ENCODE assay signal across 1 cellular context in the genomic region with DNA sequence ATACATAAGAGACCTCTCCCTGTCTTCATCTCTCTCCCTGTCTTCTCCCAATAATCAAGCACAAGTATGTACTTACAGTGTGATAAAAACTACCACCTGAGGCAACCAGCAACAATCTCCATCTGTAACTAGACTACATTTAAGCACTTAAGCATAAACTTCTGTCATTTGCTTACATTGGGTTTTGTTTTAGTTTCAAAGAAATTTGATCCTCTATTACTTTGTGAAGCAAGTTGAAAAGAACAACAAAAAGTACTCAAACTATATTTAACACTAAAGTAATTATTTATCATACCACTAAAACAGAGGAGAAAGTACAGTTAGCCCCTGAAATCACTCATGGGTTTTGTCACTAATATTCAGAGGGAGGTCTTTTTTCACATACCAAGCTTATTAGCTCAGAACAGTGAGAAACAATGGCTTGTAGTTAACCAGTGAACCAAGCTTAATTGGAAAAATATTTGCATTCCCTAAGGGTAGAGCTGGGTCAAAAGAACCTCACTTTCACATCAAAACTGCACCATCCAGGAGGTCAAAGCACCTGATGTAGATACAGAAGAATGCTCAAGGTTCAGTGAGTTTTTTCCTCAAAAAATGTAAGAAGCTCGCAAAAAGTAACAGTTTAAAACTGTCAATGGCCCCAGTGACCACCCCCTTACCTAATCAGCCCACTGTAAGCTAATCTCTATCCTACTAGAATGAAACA.
TF ChIP-seq lines count a peak whose summit lies in the region.

No MANE protein-coding gene starts in this region.

TF ChIP-seq in HepG2, 621 proteins besides CTCF, POLR2A, EP300 and RAD21 (continued from another document and continues in another):
- TF ChIP-seq, protein P1, sequence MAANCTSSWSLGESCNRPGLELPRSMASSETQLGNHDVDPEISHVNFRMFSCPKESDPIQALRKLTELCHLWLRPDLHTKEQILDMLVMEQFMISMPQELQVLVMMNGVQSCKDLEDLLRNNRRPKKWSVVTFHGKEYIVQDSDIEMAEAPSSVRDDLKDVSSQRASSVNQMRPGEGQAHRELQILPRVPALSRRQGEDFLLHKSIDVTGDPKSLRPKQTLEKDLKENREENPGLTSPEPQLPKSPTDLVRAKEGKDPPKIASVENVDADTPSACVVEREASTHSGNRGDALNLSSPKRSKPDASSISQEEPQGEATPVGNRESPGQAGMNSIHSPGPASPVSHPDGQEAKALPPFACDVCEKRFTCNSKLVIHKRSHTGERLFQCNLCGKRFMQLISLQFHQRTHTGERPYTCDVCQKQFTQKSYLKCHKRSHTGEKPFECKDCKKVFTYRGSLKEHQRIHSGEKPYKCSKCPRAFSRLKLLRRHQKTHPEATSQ (CRISPR knock-in tag; IDR thresholded peaks at IDR 0.05; ENCODE audit: borderline replicate concordance), result peak; percentile 44; the same call in 1 of the 2 replicates
- TF ChIP-seq, protein P2, sequence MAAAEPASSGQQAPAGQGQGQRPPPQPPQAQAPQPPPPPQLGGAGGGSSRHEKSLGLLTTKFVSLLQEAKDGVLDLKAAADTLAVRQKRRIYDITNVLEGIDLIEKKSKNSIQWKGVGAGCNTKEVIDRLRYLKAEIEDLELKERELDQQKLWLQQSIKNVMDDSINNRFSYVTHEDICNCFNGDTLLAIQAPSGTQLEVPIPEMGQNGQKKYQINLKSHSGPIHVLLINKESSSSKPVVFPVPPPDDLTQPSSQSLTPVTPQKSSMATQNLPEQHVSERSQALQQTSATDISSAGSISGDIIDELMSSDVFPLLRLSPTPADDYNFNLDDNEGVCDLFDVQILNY (CRISPR knock-in tag; conservative IDR thresholded peaks at IDR 0.05), result no peak
- TF ChIP-seq, protein P3, sequence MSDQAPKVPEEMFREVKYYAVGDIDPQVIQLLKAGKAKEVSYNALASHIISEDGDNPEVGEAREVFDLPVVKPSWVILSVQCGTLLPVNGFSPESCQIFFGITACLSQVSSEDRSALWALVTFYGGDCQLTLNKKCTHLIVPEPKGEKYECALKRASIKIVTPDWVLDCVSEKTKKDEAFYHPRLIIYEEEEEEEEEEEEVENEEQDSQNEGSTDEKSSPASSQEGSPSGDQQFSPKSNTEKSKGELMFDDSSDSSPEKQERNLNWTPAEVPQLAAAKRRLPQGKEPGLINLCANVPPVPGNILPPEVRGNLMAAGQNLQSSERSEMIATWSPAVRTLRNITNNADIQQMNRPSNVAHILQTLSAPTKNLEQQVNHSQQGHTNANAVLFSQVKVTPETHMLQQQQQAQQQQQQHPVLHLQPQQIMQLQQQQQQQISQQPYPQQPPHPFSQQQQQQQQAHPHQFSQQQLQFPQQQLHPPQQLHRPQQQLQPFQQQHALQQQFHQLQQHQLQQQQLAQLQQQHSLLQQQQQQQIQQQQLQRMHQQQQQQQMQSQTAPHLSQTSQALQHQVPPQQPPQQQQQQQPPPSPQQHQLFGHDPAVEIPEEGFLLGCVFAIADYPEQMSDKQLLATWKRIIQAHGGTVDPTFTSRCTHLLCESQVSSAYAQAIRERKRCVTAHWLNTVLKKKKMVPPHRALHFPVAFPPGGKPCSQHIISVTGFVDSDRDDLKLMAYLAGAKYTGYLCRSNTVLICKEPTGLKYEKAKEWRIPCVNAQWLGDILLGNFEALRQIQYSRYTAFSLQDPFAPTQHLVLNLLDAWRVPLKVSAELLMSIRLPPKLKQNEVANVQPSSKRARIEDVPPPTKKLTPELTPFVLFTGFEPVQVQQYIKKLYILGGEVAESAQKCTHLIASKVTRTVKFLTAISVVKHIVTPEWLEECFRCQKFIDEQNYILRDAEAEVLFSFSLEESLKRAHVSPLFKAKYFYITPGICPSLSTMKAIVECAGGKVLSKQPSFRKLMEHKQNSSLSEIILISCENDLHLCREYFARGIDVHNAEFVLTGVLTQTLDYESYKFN (CRISPR knock-in tag; conservative IDR thresholded peaks at IDR 0.05), result peak; percentile 84
- TF ChIP-seq TOPORS (CRISPR knock-in tag; IDR thresholded peaks at IDR 0.05) (0 out of 2 replicates have a peak, but pooled peaks have one; percentile 65), CEBPG (CRISPR knock-in tag; IDR thresholded peaks at IDR 0.05) (0 out of 2 replicates have a peak, but pooled peaks have one; percentile 26), JUN (CRISPR knock-in tag; IDR thresholded peaks at IDR 0.05) (peak; percentile 90), JUND (CRISPR knock-in tag; IDR thresholded peaks at IDR 0.05) (0 out of 2 replicates have a peak, but pooled peaks have one; percentile 45), PPARG (CRISPR knock-in tag; conservative IDR thresholded peaks at IDR 0.05) (peak; percentile 61), TCF7 (IDR thresholded peaks at IDR 0.05; ENCODE audit: low read depth) (peak; percentile 74), ZEB1 (IDR thresholded peaks at IDR 0.05; ENCODE audit: insufficient replicate concordance, low read depth) (peak; percentile 31), NR2F2 (IDR thresholded peaks at IDR 0.05; ENCODE audit: borderline replicate concordance, low read depth) (peak; percentile 58; the same call in 1 of the 2 replicates), CREM (IDR thresholded peaks at IDR 0.05) (peak; percentile 82), CREM (CRISPR knock-in tag; IDR thresholded peaks at IDR 0.05) (no peak), ZNF598 (CRISPR knock-in tag; IDR thresholded peaks at IDR 0.05; ENCODE audit: borderline replicate concordance) (no peak), NFIC (IDR thresholded peaks at IDR 0.05; ENCODE audit: low read length) (peak; percentile 83), CREB1 (IDR thresholded peaks at IDR 0.05) (no peak), CREB1 (CRISPR knock-in tag; IDR thresholded peaks at IDR 0.05) (peak; percentile 45; the same call in 1 of the 2 replicates), REPIN1 (CRISPR knock-in tag; IDR thresholded peaks at IDR 0.05; ENCODE audit: borderline replicate concordance, low read depth) (0 out of 2 replicates have a peak, but pooled peaks have one; percentile 29), BCL6 (CRISPR knock-in tag; IDR thresholded peaks at IDR 0.05) (peak; percentile 82), ZFP82 (CRISPR knock-in tag; IDR thresholded peaks at IDR 0.05; ENCODE audit: borderline replicate concordance) (0 out of 2 replicates have a peak, but pooled peaks have one; percentile 65), ZNF749 (CRISPR knock-in tag; IDR thresholded peaks at IDR 0.05; ENCODE audit: borderline replicate concordance) (no peak), SAP130 (CRISPR knock-in tag; IDR thresholded peaks at IDR 0.05; ENCODE audit: low read depth) (peak; percentile 65), MXD4 (CRISPR knock-in tag; IDR thresholded peaks at IDR 0.05) (0 out of 2 replicates have a peak, but pooled peaks have one; percentile 56), GATA4 (IDR thresholded peaks at IDR 0.05; ENCODE audit: borderline replicate concordance, low read depth) (peak; percentile 67; the same call in 1 of the 2 replicates), SOX6 (IDR thresholded peaks at IDR 0.05) (no peak), SOX6 (CRISPR knock-in tag; IDR thresholded peaks at IDR 0.05) (peak; percentile 94), PHB2 (IDR thresholded peaks at IDR 0.05; ENCODE audit: partially characterized antibody) (no peak), CHD4 (IDR thresholded peaks at IDR 0.05; ENCODE audit: borderline replicate concordance, low read length) (0 out of 2 replicates have a peak, but pooled peaks have one; percentile 34), SIX1 (CRISPR knock-in tag; IDR thresholded peaks at IDR 0.05; ENCODE audit: borderline replicate concordance) (peak; percentile 38; the same call in 1 of the 2 replicates), KDM5B (CRISPR knock-in tag; IDR thresholded peaks at IDR 0.05; ENCODE audit: borderline replicate concordance) (no peak), NR2F1 (CRISPR knock-in tag; IDR thresholded peaks at IDR 0.05) (0 out of 4 replicates have a peak, but pooled peaks of 1 of the 2 experiments have one; percentile 11), IRF2 (CRISPR knock-in tag; IDR thresholded peaks at IDR 0.05) (peak; percentile 38; the same call in 1 of the 2 replicates), ZNF816 (CRISPR knock-in tag; IDR thresholded peaks at IDR 0.05; ENCODE audit: borderline replicate concordance) (0 out of 2 replicates have a peak, but pooled peaks have one; percentile 66)
- TF ChIP-seq, protein P4, sequence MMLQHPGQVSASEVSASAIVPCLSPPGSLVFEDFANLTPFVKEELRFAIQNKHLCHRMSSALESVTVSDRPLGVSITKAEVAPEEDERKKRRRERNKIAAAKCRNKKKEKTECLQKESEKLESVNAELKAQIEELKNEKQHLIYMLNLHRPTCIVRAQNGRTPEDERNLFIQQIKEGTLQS (CRISPR knock-in tag; IDR thresholded peaks at IDR 0.05), result peak; percentile 29; the same call in 1 of the 2 replicates
- TF ChIP-seq, protein P5, sequence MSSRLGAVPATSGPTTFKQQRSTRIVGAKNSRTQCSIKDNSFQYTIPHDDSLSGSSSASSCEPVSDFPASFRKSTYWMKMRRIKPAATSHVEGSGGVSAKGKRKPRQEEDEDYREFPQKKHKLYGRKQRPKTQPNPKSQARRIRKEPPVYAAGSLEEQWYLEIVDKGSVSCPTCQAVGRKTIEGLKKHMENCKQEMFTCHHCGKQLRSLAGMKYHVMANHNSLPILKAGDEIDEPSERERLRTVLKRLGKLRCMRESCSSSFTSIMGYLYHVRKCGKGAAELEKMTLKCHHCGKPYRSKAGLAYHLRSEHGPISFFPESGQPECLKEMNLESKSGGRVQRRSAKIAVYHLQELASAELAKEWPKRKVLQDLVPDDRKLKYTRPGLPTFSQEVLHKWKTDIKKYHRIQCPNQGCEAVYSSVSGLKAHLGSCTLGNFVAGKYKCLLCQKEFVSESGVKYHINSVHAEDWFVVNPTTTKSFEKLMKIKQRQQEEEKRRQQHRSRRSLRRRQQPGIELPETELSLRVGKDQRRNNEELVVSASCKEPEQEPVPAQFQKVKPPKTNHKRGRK (CRISPR knock-in tag; IDR thresholded peaks at IDR 0.05), result no peak
- TF ChIP-seq, protein P6, sequence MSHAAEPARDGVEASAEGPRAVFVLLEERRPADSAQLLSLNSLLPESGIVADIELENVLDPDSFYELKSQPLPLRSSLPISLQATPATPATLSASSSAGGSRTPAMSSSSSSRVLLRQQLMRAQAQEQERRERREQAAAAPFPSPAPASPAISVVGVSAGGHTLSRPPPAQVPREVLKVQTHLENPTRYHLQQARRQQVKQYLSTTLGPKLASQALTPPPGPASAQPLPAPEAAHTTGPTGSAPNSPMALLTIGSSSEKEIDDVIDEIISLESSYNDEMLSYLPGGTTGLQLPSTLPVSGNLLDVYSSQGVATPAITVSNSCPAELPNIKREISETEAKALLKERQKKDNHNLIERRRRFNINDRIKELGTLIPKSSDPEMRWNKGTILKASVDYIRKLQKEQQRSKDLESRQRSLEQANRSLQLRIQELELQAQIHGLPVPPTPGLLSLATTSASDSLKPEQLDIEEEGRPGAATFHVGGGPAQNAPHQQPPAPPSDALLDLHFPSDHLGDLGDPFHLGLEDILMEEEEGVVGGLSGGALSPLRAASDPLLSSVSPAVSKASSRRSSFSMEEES (CRISPR knock-in tag; IDR thresholded peaks at IDR 0.05), result peak; percentile 50; the same call in 1 of the 2 replicates
- TF ChIP-seq, protein P7, sequence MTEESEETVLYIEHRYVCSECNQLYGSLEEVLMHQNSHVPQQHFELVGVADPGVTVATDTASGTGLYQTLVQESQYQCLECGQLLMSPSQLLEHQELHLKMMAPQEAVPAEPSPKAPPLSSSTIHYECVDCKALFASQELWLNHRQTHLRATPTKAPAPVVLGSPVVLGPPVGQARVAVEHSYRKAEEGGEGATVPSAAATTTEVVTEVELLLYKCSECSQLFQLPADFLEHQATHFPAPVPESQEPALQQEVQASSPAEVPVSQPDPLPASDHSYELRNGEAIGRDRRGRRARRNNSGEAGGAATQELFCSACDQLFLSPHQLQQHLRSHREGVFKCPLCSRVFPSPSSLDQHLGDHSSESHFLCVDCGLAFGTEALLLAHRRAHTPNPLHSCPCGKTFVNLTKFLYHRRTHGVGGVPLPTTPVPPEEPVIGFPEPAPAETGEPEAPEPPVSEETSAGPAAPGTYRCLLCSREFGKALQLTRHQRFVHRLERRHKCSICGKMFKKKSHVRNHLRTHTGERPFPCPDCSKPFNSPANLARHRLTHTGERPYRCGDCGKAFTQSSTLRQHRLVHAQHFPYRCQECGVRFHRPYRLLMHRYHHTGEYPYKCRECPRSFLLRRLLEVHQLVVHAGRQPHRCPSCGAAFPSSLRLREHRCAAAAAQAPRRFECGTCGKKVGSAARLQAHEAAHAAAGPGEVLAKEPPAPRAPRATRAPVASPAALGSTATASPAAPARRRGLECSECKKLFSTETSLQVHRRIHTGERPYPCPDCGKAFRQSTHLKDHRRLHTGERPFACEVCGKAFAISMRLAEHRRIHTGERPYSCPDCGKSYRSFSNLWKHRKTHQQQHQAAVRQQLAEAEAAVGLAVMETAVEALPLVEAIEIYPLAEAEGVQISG (CRISPR knock-in tag; IDR thresholded peaks at IDR 0.05), result no peak
- TF ChIP-seq, protein P8, sequence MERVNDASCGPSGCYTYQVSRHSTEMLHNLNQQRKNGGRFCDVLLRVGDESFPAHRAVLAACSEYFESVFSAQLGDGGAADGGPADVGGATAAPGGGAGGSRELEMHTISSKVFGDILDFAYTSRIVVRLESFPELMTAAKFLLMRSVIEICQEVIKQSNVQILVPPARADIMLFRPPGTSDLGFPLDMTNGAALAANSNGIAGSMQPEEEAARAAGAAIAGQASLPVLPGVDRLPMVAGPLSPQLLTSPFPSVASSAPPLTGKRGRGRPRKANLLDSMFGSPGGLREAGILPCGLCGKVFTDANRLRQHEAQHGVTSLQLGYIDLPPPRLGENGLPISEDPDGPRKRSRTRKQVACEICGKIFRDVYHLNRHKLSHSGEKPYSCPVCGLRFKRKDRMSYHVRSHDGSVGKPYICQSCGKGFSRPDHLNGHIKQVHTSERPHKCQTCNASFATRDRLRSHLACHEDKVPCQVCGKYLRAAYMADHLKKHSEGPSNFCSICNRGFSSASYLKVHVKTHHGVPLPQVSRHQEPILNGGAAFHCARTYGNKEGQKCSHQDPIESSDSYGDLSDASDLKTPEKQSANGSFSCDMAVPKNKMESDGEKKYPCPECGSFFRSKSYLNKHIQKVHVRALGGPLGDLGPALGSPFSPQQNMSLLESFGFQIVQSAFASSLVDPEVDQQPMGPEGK (CRISPR knock-in tag; IDR thresholded peaks at IDR 0.05), result 0 out of 2 replicates have a peak, but pooled peaks have one; percentile 28
- TF ChIP-seq, protein P9, sequence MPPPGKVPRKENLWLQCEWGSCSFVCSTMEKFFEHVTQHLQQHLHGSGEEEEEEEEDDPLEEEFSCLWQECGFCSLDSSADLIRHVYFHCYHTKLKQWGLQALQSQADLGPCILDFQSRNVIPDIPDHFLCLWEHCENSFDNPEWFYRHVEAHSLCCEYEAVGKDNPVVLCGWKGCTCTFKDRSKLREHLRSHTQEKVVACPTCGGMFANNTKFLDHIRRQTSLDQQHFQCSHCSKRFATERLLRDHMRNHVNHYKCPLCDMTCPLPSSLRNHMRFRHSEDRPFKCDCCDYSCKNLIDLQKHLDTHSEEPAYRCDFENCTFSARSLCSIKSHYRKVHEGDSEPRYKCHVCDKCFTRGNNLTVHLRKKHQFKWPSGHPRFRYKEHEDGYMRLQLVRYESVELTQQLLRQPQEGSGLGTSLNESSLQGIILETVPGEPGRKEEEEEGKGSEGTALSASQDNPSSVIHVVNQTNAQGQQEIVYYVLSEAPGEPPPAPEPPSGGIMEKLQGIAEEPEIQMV (CRISPR knock-in tag; IDR thresholded peaks at IDR 0.05; ENCODE audit: low read depth), result no peak
- TF ChIP-seq, protein P10, sequence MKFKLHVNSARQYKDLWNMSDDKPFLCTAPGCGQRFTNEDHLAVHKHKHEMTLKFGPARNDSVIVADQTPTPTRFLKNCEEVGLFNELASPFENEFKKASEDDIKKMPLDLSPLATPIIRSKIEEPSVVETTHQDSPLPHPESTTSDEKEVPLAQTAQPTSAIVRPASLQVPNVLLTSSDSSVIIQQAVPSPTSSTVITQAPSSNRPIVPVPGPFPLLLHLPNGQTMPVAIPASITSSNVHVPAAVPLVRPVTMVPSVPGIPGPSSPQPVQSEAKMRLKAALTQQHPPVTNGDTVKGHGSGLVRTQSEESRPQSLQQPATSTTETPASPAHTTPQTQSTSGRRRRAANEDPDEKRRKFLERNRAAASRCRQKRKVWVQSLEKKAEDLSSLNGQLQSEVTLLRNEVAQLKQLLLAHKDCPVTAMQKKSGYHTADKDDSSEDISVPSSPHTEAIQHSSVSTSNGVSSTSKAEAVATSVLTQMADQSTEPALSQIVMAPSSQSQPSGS (CRISPR knock-in tag; IDR thresholded peaks at IDR 0.05), result peak; percentile 84
